Comparison of ENCODE assay signal across 9 cellular contexts in the genomic region with DNA sequence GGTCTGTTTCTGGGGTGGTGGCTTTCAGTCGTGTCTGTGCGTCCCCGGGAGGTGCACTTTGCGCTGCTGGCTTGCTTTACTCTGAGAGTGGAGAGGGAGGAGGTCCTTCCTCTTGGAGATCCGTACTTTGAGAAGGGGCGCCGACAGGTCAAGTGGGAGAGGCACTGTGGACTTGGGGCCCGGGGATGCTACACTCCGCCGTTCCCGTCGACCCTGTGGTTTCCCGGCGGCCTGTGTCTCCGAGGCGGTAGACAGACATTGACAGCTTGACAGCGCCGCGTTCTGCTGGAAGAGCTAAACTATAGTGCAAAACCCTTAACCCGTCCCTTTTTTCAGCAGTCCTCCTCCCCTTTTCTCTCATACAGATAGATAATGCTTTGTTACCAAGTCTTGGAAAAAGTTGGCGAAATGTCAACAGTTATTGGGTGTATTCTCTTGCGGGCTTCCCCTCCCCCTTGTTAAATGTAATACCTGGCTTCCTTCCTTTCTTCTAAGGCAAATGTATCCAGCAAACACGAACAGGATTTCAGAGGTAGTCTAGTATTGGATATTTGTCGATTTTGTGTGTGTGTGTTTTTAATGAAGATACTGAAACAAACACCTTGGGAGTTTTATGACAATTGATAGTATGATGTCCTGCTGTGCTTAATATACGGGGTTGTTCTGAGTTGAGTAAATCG. TPM values are rescaled to one million over a fixed set of nuclear protein-coding genes. Genes with fewer than 3 reads are reported as not detected.
DNase-seq lines count a peak whose midpoint lies in the region; ATAC-seq, FAIRE-seq and TF ChIP-seq lines count a peak whose summit lies in the region.
"Had no signal": no experiment of that assay in that cellular context is flagged by ENCODE, and none has a peak within 500 bp of the region (broad histone marks: within the 10 kb centered on the region; RNA-seq: fewer than 3 reads in every experiment).

No MANE protein-coding gene starts in this region.

- TF ChIP-seq CTCF in MM.1S (IDR thresholded peaks at IDR 0.05; ENCODE audit: low read length) (no peak), VCaP (conservative IDR thresholded peaks at IDR 0.05) (no peak), colonic mucosa (IDR thresholded peaks at IDR 0.05) (no peak)

- H3K9ac ChIP-seq in MM.1S (ENCODE audit: low read length) (peak overlapping the region; percentile 59; the same call in 1 of the 2 replicates), colonic mucosa (ENCODE audit: low read depth in 2 of 2, low read length in 2 of 2) (peak overlapping the region; percentile 70 to 98)

- peak overlapping the region; percentile 91 for H3K4me2 ChIP-seq in MM.1S (ENCODE audit: low read depth, low read length)

- H3K27me3 ChIP-seq in MM.1S (replicated peaks; ENCODE audit: insufficient read depth, low read length) (peaks cover 35% of the 10 kb centered on the region), colonic mucosa (no peaks in the 10 kb centered on the region)

- H3K79me2 ChIP-seq in MM.1S (ENCODE audit: low read length) = no peaks in the 10 kb centered on the region

- no peak for FAIRE-seq in GM12891 (lab: Jason Lieb, UNC)
- FAIRE-seq: colon had no signal

- TF ChIP-seq POLR2A in GM12891 (IDR thresholded peaks at IDR 0.05; ENCODE audit: low read depth, low read length) = no peak

- H3K27ac ChIP-seq in MM.1S (ENCODE audit: low read length) (no peak overlapping the region; the same call in 1 of the 2 replicates), VCaP (peak overlapping the region; percentile 99), colonic mucosa (peak overlapping the region; percentile 97)

- H3K4me3 ChIP-seq in MM.1S (ENCODE audit: low read length) (peak overlapping the region; percentile 90), colonic mucosa (peak overlapping the region; percentile 94)

- peaks cover 8% of the 10 kb centered on the region; the same call in 1 of the 2 replicates for H3F3A ChIP-seq in MM.1S (ENCODE audit: insufficient read depth, low read length)

- peak overlapping the region; percentile 96 for H2AFZ ChIP-seq in MM.1S (ENCODE audit: low read length)

- DNase-seq in GM12891 (ENCODE audit: insufficient read length, low spot score) = peak; percentile 15
- DNase-seq in MM.1S = peak; percentile 43
- DNase-seq in colonic mucosa = peak; percentile 65
- no peak for DNase-seq in left lobe of liver (ENCODE audit: low spot score)
- DNase-seq in stimulated activated CD4-positive, alpha-beta T cell treated with anti-CD3 and anti-CD28 coated beads, Interleukin-4, amount 100 ng/mL, for 4 hours = peak; percentile 14 to 28
- DNase-seq in DMS153 (lab: John Stamatoyannopoulos, UW) = no peak

- no peaks in the 10 kb centered on the region for H3K36me3 ChIP-seq in MM.1S (replicated peaks; ENCODE audit: insufficient read depth, low read length)
- H3K36me3 ChIP-seq in colonic mucosa = no peaks in the 10 kb centered on the region

- H4K20me1 ChIP-seq in MM.1S (ENCODE audit: insufficient read depth, low read length) = no peaks in the 10 kb centered on the region

- peak; percentile 26 for ATAC-seq in left lobe of liver
- no peak for ATAC-seq in GM21723 (IDR thresholded peaks at IDR 0.05; ENCODE audit: unreplicated experiment)

- intact Hi-C loops in colonic mucosa (cut with DNase I) = loop anchor here (2.0 to 10.0 kb wide), 2 partner anchors 44 to 356 kb away; no protein-coding TSS in a partner anchor

- no peaks in the 10 kb centered on the region for H3K9me2 ChIP-seq in MM.1S (replicated peaks; ENCODE audit: insufficient read depth, low read length)

- no peaks in the 10 kb centered on the region for H3K9me3 ChIP-seq in MM.1S (replicated peaks; ENCODE audit: insufficient read depth, low read length)
- no peaks in the 10 kb centered on the region for H3K9me3 ChIP-seq in colonic mucosa

- H3K4me1 ChIP-seq in MM.1S (ENCODE audit: low read length) = 0 out of 2 replicates have a peak, but pooled peaks cover 9% of the 10 kb centered on the region
- peaks cover 18% of the 10 kb centered on the region for H3K4me1 ChIP-seq in colonic mucosa

TF ChIP-seq in GM12891, 5 proteins besides CTCF, POLR2A, EP300 and RAD21:
- TF ChIP-seq SPI1 (IDR thresholded peaks at IDR 0.05; ENCODE audit: low read depth, low read length) = no peak
- TF ChIP-seq POLR2AphosphoS5 (IDR thresholded peaks at IDR 0.05; ENCODE audit: low read depth, low read length) = no peak
- TF ChIP-seq TAF1 (IDR thresholded peaks at IDR 0.05; ENCODE audit: low read depth, low read length) = no peak
- no peak for TF ChIP-seq POU2F2 (IDR thresholded peaks at IDR 0.05; ENCODE audit: low read depth, low read length)
- TF ChIP-seq PAX5 (IDR thresholded peaks at IDR 0.05; ENCODE audit: insufficient read depth, low read length, severe bottlenecking) = no peak

RNA-seq across cellular contexts. Expression of a gene that starts 6.6 kb away (rescaled TPM):
- 0.68 TPM for polyA plus RNA-seq in GM12891 (2012; ENCODE audit: low read depth, missing spikeins)
- total RNA-seq in colonic mucosa (100 to 1,000 TPM; 423 to 769 TPM), left lobe of liver (52.6 TPM)

Comparison
In these comparisons a context has a peak if more than half of its experiments do, and no peak if none do; other contexts are left out.
1. DNase-seq: peak in GM12891 (single experiment), MM.1S (single experiment), colonic mucosa (single experiment) and stimulated activated CD4-positive, alpha-beta T cell treated with anti-CD3 and anti-CD28 coated beads, Interleukin-4, amount 100 ng/mL, for 4 hours (2 of 2); none in left lobe of liver (single experiment) and DMS153 (single experiment).